11 cellular contexts compared by ENCODE assay signal in genomic region chr5:82352146-82352791, GRCh38.
A peak's percentile ranks its signal among the peaks of the same experiment; 100 is the strongest.
DNase-seq lines count a peak whose midpoint lies in the region; FAIRE-seq and TF ChIP-seq lines count a peak whose summit lies in the region.
"Had no signal": no experiment of that assay in that cellular context is flagged by ENCODE, and none has a peak within 500 bp of the region (broad histone marks: within the 10 kb centered on the region; RNA-seq: fewer than 3 reads in every experiment).

No MANE protein-coding gene starts in this region.

- no peaks in the 10 kb centered on the region for H3K36me3 ChIP-seq in small intestine (ENCODE audit: control insufficient read depth in 2 of 2, insufficient read depth in 2 of 2, low read length in 2 of 2)

- 49 to 67% (median 49%) methylated on average over 7 of the region's 7 CpGs for WGBS in small intestine, 3 donors

- DNase-seq in NOMO-1 treated with DMSO at 0.1 percent for 48 hours (lab: John Stamatoyannopoulos, UW; ENCODE audit: unreplicated experiment) = peak; percentile 8
- DNase-seq in NOMO-1 treated with dmso at 0.1 percent for 144 hours (lab: John Stamatoyannopoulos, UW; ENCODE audit: unreplicated experiment) = no peak
- peak; percentile 6 for DNase-seq in NAMALWA (ENCODE audit: low spot score)
- peak; percentile 80 for DNase-seq in epithelial cell of esophagus (ENCODE audit: low read depth)
- DNase-seq in small intestine = peak; percentile 10
- no peak for DNase-seq in activated naive CD4-positive, alpha-beta T cell treated with anti-CD3 and anti-CD28 coated beads, Interleukin-2, amount 50 U/mL, for 16 hours
- no peak for DNase-seq in NCI-H2227 (lab: John Stamatoyannopoulos, UW; ENCODE audit: unreplicated experiment)
- DNase-seq in NCI-H187 (lab: John Stamatoyannopoulos, UW) = no peak
- DNase-seq: activated T-cell treated with anti-CD3 and anti-CD28 coated beads for 4 hours; stimulated activated CD4-positive, alpha-beta T cell treated with anti-CD3 and anti-CD28 coated beads, Interleukin-2, amount 100 ng/mL, for 24 hours; stimulated activated naive B cell treated with anti-CD40 and anti-IgM and Interleukin-4, amounts not matched to agents 10 μg/mL and 1 μg/mL and 100 μg/mL, for 72 hours had no signal

- no peaks in the 10 kb centered on the region for H3K9me3 ChIP-seq in small intestine (ENCODE audit: control insufficient read depth, low read depth)

- no peak for FAIRE-seq in small intestine (lab: Jason Lieb, UNC)

- no peak for TF ChIP-seq CTCF in epithelial cell of esophagus (IDR thresholded peaks at IDR 0.05; ENCODE audit: insufficient read depth, low read depth, low read length, missing control alignments)

- no peaks in the 10 kb centered on the region for H3K27me3 ChIP-seq in small intestine (ENCODE audit: control insufficient read depth in 2 of 2, insufficient read depth in 2 of 2, low read length in 2 of 2)

- no peak overlapping the region for H3K27ac ChIP-seq in small intestine (ENCODE audit: low read depth in 1 of 2, low read length in 1 of 2)

- H3K4me1 ChIP-seq in small intestine (ENCODE audit: control insufficient read depth in 2 of 2, insufficient read depth in 1 of 2, low read depth in 1 of 2, low read length in 1 of 2) = no peaks in the 10 kb centered on the region

- H3K4me3 ChIP-seq in epithelial cell of esophagus (ENCODE audit: low read length) = no peak overlapping the region
- no peak overlapping the region for H3K4me3 ChIP-seq in small intestine (ENCODE audit: low read depth in 1 of 2, low read length in 2 of 2)

Comparison
In these comparisons a context has a peak if more than half of its experiments do, and no peak if none do; other contexts are left out.
1. DNase-seq: peak in NOMO-1 treated with DMSO at 0.1 percent for 48 hours (single experiment), NAMALWA (single experiment), epithelial cell of esophagus (single experiment) and small intestine (single experiment); none in NOMO-1 treated with dmso at 0.1 percent for 144 hours (single experiment), activated naive CD4-positive, alpha-beta T cell treated with anti-CD3 and anti-CD28 coated beads, Interleukin-2, amount 50 U/mL, for 16 hours (single experiment), NCI-H2227 (single experiment) and NCI-H187 (0 of 2).